17 cellular contexts compared by ENCODE assay signal in genomic region chr6:27805347-27805746, GRCh38.
A peak's percentile ranks its signal among the peaks of the same experiment; 100 is the strongest.
DNase-seq lines count a peak whose midpoint lies in the region; ATAC-seq and TF ChIP-seq lines count a peak whose summit lies in the region.
"Had no signal": no experiment of that assay in that cellular context is flagged by ENCODE, and none has a peak within 500 bp of the region (broad histone marks: within the 10 kb centered on the region; RNA-seq: fewer than 3 reads in every experiment).

No MANE protein-coding gene starts in this region.

- no peak for ATAC-seq in foreskin keratinocyte
- no peak for ATAC-seq in GM21515 (IDR thresholded peaks at IDR 0.05; ENCODE audit: unreplicated experiment)
- ATAC-seq: Right ventricle myocardium inferior had no signal

- peaks cover 37% of the 10 kb centered on the region for H3K4me1 Mint-ChIP-seq in activated CD4-positive, alpha-beta T cell treated with anti-CD3 and anti-CD28 coated beads, Interleukin-2, amount 10 ng/mL, durations not matched to agents 24 days and 14 days
- H3K4me1 Mint-ChIP-seq in immature natural killer cell (peaks cover 36 to 41% of the 10 kb centered on the region in 2 donors), type B pancreatic cell (ENCODE audit: unreplicated experiment) (peaks cover 17% of the 10 kb centered on the region)

- no peaks in the 10 kb centered on the region for H3K36me3 Mint-ChIP-seq in activated CD4-positive, alpha-beta T cell treated with anti-CD3 and anti-CD28 coated beads, Interleukin-2, amount 10 ng/mL, durations not matched to agents 24 days and 14 days (ENCODE audit: low read depth)
- H3K36me3 Mint-ChIP-seq in immature natural killer cell (no peaks in the 10 kb centered on the region), type B pancreatic cell (no peaks in the 10 kb centered on the region)

- no peak overlapping the region for H3K27ac Mint-ChIP-seq in activated CD4-positive, alpha-beta T cell treated with anti-CD3 and anti-CD28 coated beads, Interleukin-2, amount 10 ng/mL, durations not matched to agents 24 days and 14 days
- peak overlapping the region in 2 of 6 donors; percentile 31 for H3K27ac Mint-ChIP-seq in immature natural killer cell
- H3K27ac Mint-ChIP-seq in type B pancreatic cell = peak overlapping the region; percentile 17

- intact Hi-C loops in activated CD4-positive, alpha-beta T cell treated with anti-CD3 and anti-CD28 coated beads, Interleukin-2, amount 10 ng/mL, durations not matched to agents 24 days and 14 days (cut with micrococcal nuclease) = loop anchor here (5.0 kb wide), 1 partner anchor 1778 kb away; a partner anchor contains a TSS

- no peaks in the 10 kb centered on the region for H3K4me1 ChIP-seq in foreskin keratinocyte

- no peak overlapping the region for H3K27ac ChIP-seq in foreskin keratinocyte
- H3K27ac ChIP-seq: C4-2B, HL-60, PC-9 had no signal

- H3K27me3 ChIP-seq in foreskin keratinocyte = no peaks in the 10 kb centered on the region

- H3K9me3 Mint-ChIP-seq in activated CD4-positive, alpha-beta T cell treated with anti-CD3 and anti-CD28 coated beads, Interleukin-2, amount 10 ng/mL, durations not matched to agents 24 days and 14 days = no peaks in the 10 kb centered on the region
- H3K9me3 Mint-ChIP-seq in immature natural killer cell (peaks cover 0 to 2% (median 0%) of the 10 kb centered on the region in 6 donors), type B pancreatic cell (no peaks in the 10 kb centered on the region)

- DNase-seq in activated CD4-positive, alpha-beta T cell treated with anti-CD3 and anti-CD28 coated beads, Interleukin-2, amount 10 ng/mL, durations not matched to agents 24 days and 14 days = no peak
- DNase-seq in activated CD4-positive, alpha-beta T cell treated with anti-CD3 and anti-CD28 coated beads, Interleukin-2, amount 50 U/mL, for 1 hour = no peak
- DNase-seq in RPMI8226 (peak; percentile 25), immature natural killer cell (no peak), type B pancreatic cell (ENCODE audit: extremely low spot score, unreplicated experiment) (no peak), foreskin keratinocyte (no peak), retina (no peak)
- DNase-seq: 8988T, COR-L47, NCI-H1092, NCI-H345, NCI-H69, PC-9 had no signal

- peaks cover 2% of the 10 kb centered on the region for H3K27me3 Mint-ChIP-seq in activated CD4-positive, alpha-beta T cell treated with anti-CD3 and anti-CD28 coated beads, Interleukin-2, amount 10 ng/mL, durations not matched to agents 24 days and 14 days
- H3K27me3 Mint-ChIP-seq in immature natural killer cell (ENCODE audit: low read depth in 3 of 3) (peaks cover 7 to 23% (median 9%) of the 10 kb centered on the region in 3 donors), type B pancreatic cell (no peaks in the 10 kb centered on the region)

- peak overlapping the region; percentile 30 for H3K4me3 Mint-ChIP-seq in activated CD4-positive, alpha-beta T cell treated with anti-CD3 and anti-CD28 coated beads, Interleukin-2, amount 10 ng/mL, durations not matched to agents 24 days and 14 days
- H3K4me3 Mint-ChIP-seq in immature natural killer cell (peak overlapping the region in 4 of 5 donors; percentile 8 to 42 (median 10)), type B pancreatic cell (peak overlapping the region; percentile 17)

- no peak for TF ChIP-seq CTCF in type B pancreatic cell (conservative IDR thresholded peaks at IDR 0.05)
- TF ChIP-seq CTCF in foreskin keratinocyte (conservative IDR thresholded peaks at IDR 0.05) = no peak
